Comparison of ENCODE assay signal across 18 cellular contexts in the genomic region with DNA sequence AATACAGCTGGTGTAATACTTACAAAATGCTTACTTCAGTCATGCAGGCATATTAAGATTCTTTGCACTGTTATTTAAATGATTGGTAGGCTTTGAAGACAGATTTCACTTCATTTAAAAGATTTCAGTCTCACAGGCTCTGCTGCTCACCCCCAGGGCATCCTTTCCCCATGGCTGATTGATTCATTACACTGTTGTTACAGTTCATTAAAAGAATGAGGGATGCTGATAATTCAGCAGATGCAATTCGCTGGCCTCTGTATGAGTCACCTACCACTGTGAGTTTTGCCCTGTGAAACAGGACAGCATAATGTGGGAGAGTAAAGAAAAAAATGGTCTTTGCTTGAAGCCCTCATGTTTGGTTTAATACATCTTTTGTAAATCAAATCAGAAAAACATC.
A peak's percentile ranks its signal among the peaks of the same experiment; 100 is the strongest.
DNase-seq lines count a peak whose midpoint lies in the region; ATAC-seq lines count a peak whose summit lies in the region.
"Had no signal": no experiment of that assay in that cellular context is flagged by ENCODE, and none has a peak within 500 bp of the region (broad histone marks: within the 10 kb centered on the region; RNA-seq: fewer than 3 reads in every experiment).

No MANE protein-coding gene starts in this region.

- H3K36me3 Mint-ChIP-seq in immature natural killer cell: no peaks in the 10 kb centered on the region
- H3K36me3 Mint-ChIP-seq: naive thymus-derived CD4-positive, alpha-beta T cell had no signal

- H3K4me1 Mint-ChIP-seq in immature natural killer cell: no peaks in the 10 kb centered on the region
- H3K4me1 Mint-ChIP-seq: activated B cell treated with CpG ODN at 0.5 μM for 24 hours; naive thymus-derived CD4-positive, alpha-beta T cell had no signal

- DNase-seq in HT1080 (ENCODE audit: low read depth): peak; percentile 42
- DNase-seq in RPMI7951 (ENCODE audit: low read depth): peak; percentile 24
- peak; percentile 46 for DNase-seq in ecto neural progenitor cell (ENCODE audit: low spot score)
- DNase-seq in renal cortical epithelial cell (ENCODE audit: low read depth): peak; percentile 42
- DNase-seq in immature natural killer cell: no peak
- DNase-seq: activated B cell treated with CpG ODN at 0.5 μM for 24 hours; AML-193; Caco-2; gastrocnemius medialis; lower lobe of right lung; naive thymus-derived CD4-positive, alpha-beta T cell; NCI-H1092; NK-92 treated with Interleukin-12 subunit alpha and Interleukin-12 subunit beta, amount 100 ng/mL, for 24 hours; testis had no signal

- H3K27me3 Mint-ChIP-seq in immature natural killer cell (ENCODE audit: low read depth in 3 of 3): peaks cover 0 to 2% (median 0%) of the 10 kb centered on the region in 3 donors
- H3K27me3 Mint-ChIP-seq: activated B cell treated with CpG ODN at 0.5 μM for 24 hours; naive thymus-derived CD4-positive, alpha-beta T cell had no signal

- H3K27ac Mint-ChIP-seq in immature natural killer cell: no peak overlapping the region
- H3K27ac Mint-ChIP-seq: activated B cell treated with CpG ODN at 0.5 μM for 24 hours; naive thymus-derived CD4-positive, alpha-beta T cell had no signal

- no peak overlapping the region for H3K4me3 Mint-ChIP-seq in immature natural killer cell
- H3K4me3 Mint-ChIP-seq: activated B cell treated with CpG ODN at 0.5 μM for 24 hours; naive thymus-derived CD4-positive, alpha-beta T cell had no signal

- ATAC-seq in GM19351 (IDR thresholded peaks at IDR 0.05; ENCODE audit: unreplicated experiment) (no peak), HG03097 (IDR thresholded peaks at IDR 0.05; ENCODE audit: low FRiP score, unreplicated experiment) (no peak)
- ATAC-seq: gastrocnemius medialis; GM12878; K562; lower lobe of right lung; naive thymus-derived CD4-positive, alpha-beta T cell had no signal

- H3K9me3 Mint-ChIP-seq in immature natural killer cell: peaks cover 4 to 19% (median 11%) of the 10 kb centered on the region in 6 donors

Comparison
In these comparisons a context has a peak if more than half of its experiments do, and no peak if none do; other contexts are left out.
1. DNase-seq: peak in HT1080 (single experiment), RPMI7951 (single experiment), ecto neural progenitor cell (single experiment) and renal cortical epithelial cell (single experiment); none in immature natural killer cell (0 of 3).